In genomic region chr20:58014628-58015315, GRCh38 we compare ENCODE assay signal across 1 cellular context.
TF ChIP-seq lines count a peak whose summit lies in the region.

No MANE protein-coding gene starts in this region.

TF ChIP-seq in GM12878, 131 proteins besides CTCF, POLR2A, EP300 and RAD21 (continued from another document):
- TF ChIP-seq, protein P1, sequence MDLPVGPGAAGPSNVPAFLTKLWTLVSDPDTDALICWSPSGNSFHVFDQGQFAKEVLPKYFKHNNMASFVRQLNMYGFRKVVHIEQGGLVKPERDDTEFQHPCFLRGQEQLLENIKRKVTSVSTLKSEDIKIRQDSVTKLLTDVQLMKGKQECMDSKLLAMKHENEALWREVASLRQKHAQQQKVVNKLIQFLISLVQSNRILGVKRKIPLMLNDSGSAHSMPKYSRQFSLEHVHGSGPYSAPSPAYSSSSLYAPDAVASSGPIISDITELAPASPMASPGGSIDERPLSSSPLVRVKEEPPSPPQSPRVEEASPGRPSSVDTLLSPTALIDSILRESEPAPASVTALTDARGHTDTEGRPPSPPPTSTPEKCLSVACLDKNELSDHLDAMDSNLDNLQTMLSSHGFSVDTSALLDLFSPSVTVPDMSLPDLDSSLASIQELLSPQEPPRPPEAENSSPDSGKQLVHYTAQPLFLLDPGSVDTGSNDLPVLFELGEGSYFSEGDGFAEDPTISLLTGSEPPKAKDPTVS (IDR thresholded peaks at IDR 0.05; ENCODE audit: low read depth, low read length): no peak
- TF ChIP-seq HDGF (IDR thresholded peaks at IDR 0.05): no peak
- no peak for TF ChIP-seq ZNF24 (IDR thresholded peaks at IDR 0.05)
- no peak for TF ChIP-seq SIX5 (IDR thresholded peaks at IDR 0.05; ENCODE audit: low read depth, low read length, severe bottlenecking)
- no peak for TF ChIP-seq NRF1 (conservative IDR thresholded peaks at IDR 0.05; ENCODE audit: low read depth, low read length)
- no peak for TF ChIP-seq SKIL (IDR thresholded peaks at IDR 0.05; ENCODE audit: low read depth, poor library complexity, severe bottlenecking)
- TF ChIP-seq PAX8 (IDR thresholded peaks at IDR 0.05): no peak
- TF ChIP-seq CHD1 (IDR thresholded peaks at IDR 0.05; ENCODE audit: low read depth, low read length): no peak
- TF ChIP-seq, protein P2, sequence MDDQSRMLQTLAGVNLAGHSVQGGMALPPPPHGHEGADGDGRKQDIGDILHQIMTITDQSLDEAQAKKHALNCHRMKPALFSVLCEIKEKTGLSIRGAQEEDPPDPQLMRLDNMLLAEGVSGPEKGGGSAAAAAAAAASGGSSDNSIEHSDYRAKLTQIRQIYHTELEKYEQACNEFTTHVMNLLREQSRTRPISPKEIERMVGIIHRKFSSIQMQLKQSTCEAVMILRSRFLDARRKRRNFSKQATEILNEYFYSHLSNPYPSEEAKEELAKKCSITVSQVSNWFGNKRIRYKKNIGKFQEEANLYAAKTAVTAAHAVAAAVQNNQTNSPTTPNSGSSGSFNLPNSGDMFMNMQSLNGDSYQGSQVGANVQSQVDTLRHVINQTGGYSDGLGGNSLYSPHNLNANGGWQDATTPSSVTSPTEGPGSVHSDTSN (IDR thresholded peaks at IDR 0.05; ENCODE audit: insufficient replicate concordance, low read depth, low read length): no peak
- TF ChIP-seq, protein P3, sequence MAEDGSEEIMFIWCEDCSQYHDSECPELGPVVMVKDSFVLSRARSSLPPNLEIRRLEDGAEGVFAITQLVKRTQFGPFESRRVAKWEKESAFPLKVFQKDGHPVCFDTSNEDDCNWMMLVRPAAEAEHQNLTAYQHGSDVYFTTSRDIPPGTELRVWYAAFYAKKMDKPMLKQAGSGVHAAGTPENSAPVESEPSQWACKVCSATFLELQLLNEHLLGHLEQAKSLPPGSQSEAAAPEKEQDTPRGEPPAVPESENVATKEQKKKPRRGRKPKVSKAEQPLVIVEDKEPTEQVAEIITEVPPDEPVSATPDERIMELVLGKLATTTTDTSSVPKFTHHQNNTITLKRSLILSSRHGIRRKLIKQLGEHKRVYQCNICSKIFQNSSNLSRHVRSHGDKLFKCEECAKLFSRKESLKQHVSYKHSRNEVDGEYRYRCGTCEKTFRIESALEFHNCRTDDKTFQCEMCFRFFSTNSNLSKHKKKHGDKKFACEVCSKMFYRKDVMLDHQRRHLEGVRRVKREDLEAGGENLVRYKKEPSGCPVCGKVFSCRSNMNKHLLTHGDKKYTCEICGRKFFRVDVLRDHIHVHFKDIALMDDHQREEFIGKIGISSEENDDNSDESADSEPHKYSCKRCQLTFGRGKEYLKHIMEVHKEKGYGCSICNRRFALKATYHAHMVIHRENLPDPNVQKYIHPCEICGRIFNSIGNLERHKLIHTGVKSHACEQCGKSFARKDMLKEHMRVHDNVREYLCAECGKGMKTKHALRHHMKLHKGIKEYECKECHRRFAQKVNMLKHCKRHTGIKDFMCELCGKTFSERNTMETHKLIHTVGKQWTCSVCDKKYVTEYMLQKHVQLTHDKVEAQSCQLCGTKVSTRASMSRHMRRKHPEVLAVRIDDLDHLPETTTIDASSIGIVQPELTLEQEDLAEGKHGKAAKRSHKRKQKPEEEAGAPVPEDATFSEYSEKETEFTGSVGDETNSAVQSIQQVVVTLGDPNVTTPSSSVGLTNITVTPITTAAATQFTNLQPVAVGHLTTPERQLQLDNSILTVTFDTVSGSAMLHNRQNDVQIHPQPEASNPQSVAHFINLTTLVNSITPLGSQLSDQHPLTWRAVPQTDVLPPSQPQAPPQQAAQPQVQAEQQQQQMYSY (CRISPR knock-in tag; IDR thresholded peaks at IDR 0.05): no peak
